ENCODE assay signal across 8 cellular contexts in genomic region chr19:1103691-1104451, GRCh38. TPM values are rescaled to one million over a fixed set of nuclear protein-coding genes. Genes with fewer than 3 reads are reported as not detected.
DNase-seq lines count a peak whose midpoint lies in the region; ATAC-seq and TF ChIP-seq lines count a peak whose summit lies in the region.

A gene with protein sequence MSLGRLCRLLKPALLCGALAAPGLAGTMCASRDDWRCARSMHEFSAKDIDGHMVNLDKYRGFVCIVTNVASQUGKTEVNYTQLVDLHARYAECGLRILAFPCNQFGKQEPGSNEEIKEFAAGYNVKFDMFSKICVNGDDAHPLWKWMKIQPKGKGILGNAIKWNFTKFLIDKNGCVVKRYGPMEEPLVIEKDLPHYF (plus strand): TSS chr19:1103994. CDS start chr19:1104044, 50 bp downstream.

- H3K27ac Mint-ChIP-seq in activated naive CD4-positive, alpha-beta T cell treated with anti-CD3 and anti-CD28 coated beads, Interleukin-2, amount 50 U/mL, for 72 hours, result peak within 1 kb of the TSS; percentile 83 to 96

- TF ChIP-seq POLR2A in testis (IDR thresholded peaks at IDR 0.05), result no peak

- DNase-seq in GM06990 (ENCODE audit: extremely low read depth, insufficient read length) (peak; percentile 100), NCI-H1092 treated with DMSO at 0.1 percent for 48 hours (lab: John Stamatoyannopoulos, UW) (peak; percentile 98), SKM-1 (lab: John Stamatoyannopoulos, UW; ENCODE audit: unreplicated experiment) (peak; percentile 95), glomerular endothelial cell (ENCODE audit: extremely low read depth, low read depth, low spot score) (peak; percentile 85), omental fat pad (ENCODE audit: low spot score) (peak; percentile 98), testis (peak; percentile 99)
- peak; percentile 96 to 98 for DNase-seq in activated naive CD4-positive, alpha-beta T cell treated with anti-CD3 and anti-CD28 coated beads, Interleukin-2, amount 50 U/mL, for 72 hours (ENCODE audit: low spot score in 2 of 2)

- H3K27ac ChIP-seq in testis, result peak within 1 kb of the TSS; percentile 97 to 99

- H3K4me3 ChIP-seq in GM06990 (replicated peaks; ENCODE audit: low read depth, low read length) (peak within 1 kb of the TSS; percentile 79), testis (peak within 1 kb of the TSS; percentile 88 to 89)

- no peaks in the 10 kb centered on the region for H3K27me3 ChIP-seq in GM06990 (replicated peaks; ENCODE audit: control insufficient read depth, insufficient read depth, low read length)
- H3K27me3 ChIP-seq in testis, result no peaks in the 10 kb centered on the region

- WGBS in testis, 2 donors, result 1% methylated on average over 15 to 86 of the region's 96 CpGs

- TF ChIP-seq CTCF in GM06990 (IDR thresholded peaks at IDR 0.05; ENCODE audit: insufficient read depth, low read length, poor library complexity, severe bottlenecking), result no peak
- no peak for TF ChIP-seq CTCF in omental fat pad (IDR thresholded peaks at IDR 0.05)
- TF ChIP-seq CTCF in testis (IDR thresholded peaks at IDR 0.05), result no peak

- peaks cover 0 to 9% of the 10 kb centered on the region in 2 donors for H3K36me3 Mint-ChIP-seq in activated naive CD4-positive, alpha-beta T cell treated with anti-CD3 and anti-CD28 coated beads, Interleukin-2, amount 50 U/mL, for 72 hours

- no peaks in the 10 kb centered on the region for H3K9me3 ChIP-seq in testis

- peaks cover 16% of the 10 kb centered on the region for H3K36me3 ChIP-seq in GM06990 (ENCODE audit: control insufficient read depth, insufficient read depth, low read length)
- H3K36me3 ChIP-seq in testis (ENCODE audit: low read depth, missing control alignments), result no peaks in the 10 kb centered on the region

- peaks cover 46% of the 10 kb centered on the region for H3K4me1 ChIP-seq in testis

- intact Hi-C loops in testis (cut with DNase I; ENCODE audit: low total_unique reads), result no loop called here

- H3K9me3 Mint-ChIP-seq in activated naive CD4-positive, alpha-beta T cell treated with anti-CD3 and anti-CD28 coated beads, Interleukin-2, amount 50 U/mL, for 72 hours, result peaks cover 0 to 6% of the 10 kb centered on the region in 2 donors

- ATAC-seq in HG02588 (IDR thresholded peaks at IDR 0.05; ENCODE audit: unreplicated experiment) (peak; percentile 64), omental fat pad (ENCODE audit: low FRiP score) (peak; percentile 53)
- ATAC-seq in activated naive CD4-positive, alpha-beta T cell treated with anti-CD3 and anti-CD28 coated beads, Interleukin-2, amount 50 U/mL, for 72 hours, result peak; percentile 67 to 74

RNA-seq across cellular contexts. Expression of the gene that starts here (rescaled TPM):
- total RNA-seq in activated naive CD4-positive, alpha-beta T cell treated with anti-CD3 and anti-CD28 coated beads, Interleukin-2, amount 50 U/mL, for 72 hours, result 100 to 1,000 TPM; 154 to 316 TPM
- total RNA-seq in glomerular endothelial cell (752 and 944 TPM in 2 replicates), omental fat pad (1,000 to 10,000 TPM in 1 of 4 donors, 100 to 1,000 TPM in 3; 429 to 1,640 (median 892) TPM), testis (1,000 to 10,000 TPM; 1,153 to 1,773 TPM)
- polyA plus RNA-seq in testis (ENCODE audit: insufficient read depth, low read depth, low replicate concordance), result 1,893 TPM

Comparison
In these comparisons a context has a peak if more than half of its experiments do, and no peak if none do; other contexts are left out.
1. Peak in every context shown above with its lines: DNase-seq, ATAC-seq, H3K4me3 ChIP-seq and H3K27ac ChIP-seq.